20 cellular contexts compared by ENCODE assay signal in genomic region chr10:70139151-70139996, GRCh38. TPM values are rescaled to one million over a fixed set of nuclear protein-coding genes. Genes with fewer than 3 reads are reported as not detected.
DNase-seq lines count a peak whose midpoint lies in the region; ATAC-seq and TF ChIP-seq lines count a peak whose summit lies in the region.
"Had no signal": no experiment of that assay in that cellular context is flagged by ENCODE, and none has a peak within 500 bp of the region (broad histone marks: within the 10 kb centered on the region; RNA-seq: fewer than 3 reads in every experiment).

No MANE protein-coding gene starts in this region.

- H3K27me3 ChIP-seq in H9 (ENCODE audit: insufficient read depth, low read length) (no peaks in the 10 kb centered on the region), endodermal cell (ENCODE audit: control insufficient read depth, insufficient read depth, low read length, poor library complexity, severe bottlenecking) (peaks cover 7% of the 10 kb centered on the region)

- H3K4me1 Mint-ChIP-seq in activated CD8-positive, alpha-beta T cell treated with anti-CD3 and anti-CD28 coated beads for 36 hours (ENCODE audit: low read depth): peaks cover 30% of the 10 kb centered on the region
- peaks cover 17% of the 10 kb centered on the region for H3K4me1 Mint-ChIP-seq in activated CD8-positive, alpha-beta T cell treated with anti-CD3 and anti-CD28 coated beads, Interleukin-2, amount 10 ng/mL, durations not matched to agents 7 days and 5 days (ENCODE audit: low read depth)
- H3K4me1 Mint-ChIP-seq in H9 (peaks cover 8 to 9% of the 10 kb centered on the region in 2 experiments; a peak in 3 of 4 replicates), endodermal cell (peaks cover 10% of the 10 kb centered on the region)
- peaks cover 21 to 30% of the 10 kb centered on the region in 2 donors for H3K4me1 Mint-ChIP-seq in stimulated activated naive B cell treated with anti-CD40 and anti-IgM and Interleukin-4, amounts not matched to agents 10 μg/mL and 1 μg/mL and 100 μg/mL, for 72 hours

- no peaks in the 10 kb centered on the region for H3K9me3 ChIP-seq in H9 (ENCODE audit: control insufficient read depth, low read depth, low read length)
- no peaks in the 10 kb centered on the region for H3K9me3 ChIP-seq in endodermal cell (ENCODE audit: control insufficient read depth, low read length)
- H3K9me3 ChIP-seq: HAP-1 had no signal

- peaks cover 5% of the 10 kb centered on the region for H3K36me3 Mint-ChIP-seq in activated CD8-positive, alpha-beta T cell treated with anti-CD3 and anti-CD28 coated beads for 36 hours (ENCODE audit: low read depth)
- H3K36me3 Mint-ChIP-seq in activated CD8-positive, alpha-beta T cell treated with anti-CD3 and anti-CD28 coated beads, Interleukin-2, amount 10 ng/mL, durations not matched to agents 7 days and 5 days (ENCODE audit: low read depth): peaks cover 10% of the 10 kb centered on the region
- peaks cover 0 to 2% (median 0%) of the 10 kb centered on the region in 3 experiments; a peak in 3 of 7 replicates for H3K36me3 Mint-ChIP-seq in H9 (ENCODE audit: insufficient read depth in 1 of 3, low read depth in 3 of 3)
- H3K36me3 Mint-ChIP-seq in endodermal cell (ENCODE audit: low read depth): peaks cover 2% of the 10 kb centered on the region
- peaks cover 27 to 32% of the 10 kb centered on the region in 2 donors for H3K36me3 Mint-ChIP-seq in stimulated activated naive B cell treated with anti-CD40 and anti-IgM and Interleukin-4, amounts not matched to agents 10 μg/mL and 1 μg/mL and 100 μg/mL, for 72 hours

- H3K56ac ChIP-seq in H9 (ENCODE audit: insufficient read length, low read depth, low read length): no peak overlapping the region

- no peak for TF ChIP-seq CTCF in activated CD8-positive, alpha-beta T cell treated with anti-CD3 and anti-CD28 coated beads for 36 hours (IDR thresholded peaks at IDR 0.05)
- peak; percentile 42; the same call in 2 of the 3 replicates for TF ChIP-seq CTCF in H9 (conservative IDR thresholded peaks at IDR 0.05)
- peak; percentile 41 for TF ChIP-seq CTCF in endodermal cell (conservative IDR thresholded peaks at IDR 0.05)

- no peak overlapping the region for H3K4me3 ChIP-seq in endodermal cell (ENCODE audit: low read length)
- H3K4me3 ChIP-seq: HAP-1, SK-N-MC had no signal

- intact Hi-C loops in activated CD8-positive, alpha-beta T cell treated with anti-CD3 and anti-CD28 coated beads for 36 hours (cut with micrococcal nuclease): no loop called here

- no peak overlapping the region for H3K23ac ChIP-seq in H9 (ENCODE audit: insufficient read length, low read depth, low read length)

- H2BK20ac ChIP-seq in H9 (ENCODE audit: low read depth, low read length, poor library complexity, severe bottlenecking): no peak overlapping the region

- H3K9me3 Mint-ChIP-seq in activated CD8-positive, alpha-beta T cell treated with anti-CD3 and anti-CD28 coated beads for 36 hours: no peaks in the 10 kb centered on the region
- no peaks in the 10 kb centered on the region for H3K9me3 Mint-ChIP-seq in activated CD8-positive, alpha-beta T cell treated with anti-CD3 and anti-CD28 coated beads, Interleukin-2, amount 10 ng/mL, durations not matched to agents 7 days and 5 days (ENCODE audit: insufficient read depth)
- H3K9me3 Mint-ChIP-seq in H9 (no peaks in the 10 kb centered on the region), endodermal cell (no peaks in the 10 kb centered on the region)
- no peaks in the 10 kb centered on the region for H3K9me3 Mint-ChIP-seq in stimulated activated naive B cell treated with anti-CD40 and anti-IgM and Interleukin-4, amounts not matched to agents 10 μg/mL and 1 μg/mL and 100 μg/mL, for 72 hours

- H3T11ph ChIP-seq in H9 (ENCODE audit: low read length): no peak overlapping the region

- no peak overlapping the region for H3K18ac ChIP-seq in H9 (ENCODE audit: insufficient read length, low read depth, low read length)

- H2BK12ac ChIP-seq in H9 (ENCODE audit: insufficient read length, low read depth, low read length): no peak overlapping the region

- no peak overlapping the region for H3K4me3 Mint-ChIP-seq in activated CD8-positive, alpha-beta T cell treated with anti-CD3 and anti-CD28 coated beads for 36 hours
- no peak overlapping the region for H3K4me3 Mint-ChIP-seq in activated CD8-positive, alpha-beta T cell treated with anti-CD3 and anti-CD28 coated beads, Interleukin-2, amount 10 ng/mL, durations not matched to agents 7 days and 5 days
- H3K4me3 Mint-ChIP-seq in H9 (no peak overlapping the region), endodermal cell (no peak overlapping the region)
- no peak overlapping the region for H3K4me3 Mint-ChIP-seq in stimulated activated naive B cell treated with anti-CD40 and anti-IgM and Interleukin-4, amounts not matched to agents 10 μg/mL and 1 μg/mL and 100 μg/mL, for 72 hours

- H3K79me2 ChIP-seq in H9 (ENCODE audit: insufficient read depth, low read length): no peaks in the 10 kb centered on the region

- H3K23me2 ChIP-seq in H9 (ENCODE audit: insufficient read length, low read depth, low read length, poor library complexity, severe bottlenecking): no peaks in the 10 kb centered on the region

- POLR2A ChIA-PET in activated CD8-positive, alpha-beta T cell treated with anti-CD3 and anti-CD28 coated beads for 36 hours (lab: Charles Lee): interaction anchor here (0.7 to 1.0 kb wide), 4 partner anchors 16 to 266 kb away, joined by 3 to 4 read pairs (median 4); no protein-coding TSS in a partner anchor
- POLR2A ChIA-PET in activated CD8-positive, alpha-beta T cell treated with anti-CD3 and anti-CD28 coated beads, Interleukin-2, amount 10 ng/mL, durations not matched to agents 7 days and 5 days (lab: Charles Lee): no interaction called here
- POLR2A ChIA-PET in HEK293T (lab: Yijun Ruan, JAX): interaction anchor here (1.2 kb wide), 1 partner anchor 87 kb away, joined by 3 read pairs; the partner anchor contains the start of gene MACROH2A2

- no peak overlapping the region for H4K91ac ChIP-seq in H9 (ENCODE audit: insufficient read length, low read depth, low read length)

- H3K27me3 Mint-ChIP-seq in activated CD8-positive, alpha-beta T cell treated with anti-CD3 and anti-CD28 coated beads for 36 hours: no peaks in the 10 kb centered on the region
- H3K27me3 Mint-ChIP-seq in activated CD8-positive, alpha-beta T cell treated with anti-CD3 and anti-CD28 coated beads, Interleukin-2, amount 10 ng/mL, durations not matched to agents 7 days and 5 days (ENCODE audit: low read depth): no peaks in the 10 kb centered on the region
- H3K27me3 Mint-ChIP-seq in H9 (ENCODE audit: low read depth): peaks cover 3% of the 10 kb centered on the region
- peaks cover 8% of the 10 kb centered on the region for H3K27me3 Mint-ChIP-seq in endodermal cell (ENCODE audit: insufficient read depth)
- H3K27me3 Mint-ChIP-seq in stimulated activated naive B cell treated with anti-CD40 and anti-IgM and Interleukin-4, amounts not matched to agents 10 μg/mL and 1 μg/mL and 100 μg/mL, for 72 hours: no peaks in the 10 kb centered on the region

- no peak overlapping the region for H3K4ac ChIP-seq in H9 (ENCODE audit: low read depth, low read length)

- H3K9ac ChIP-seq in H9 (ENCODE audit: extremely low read depth, insufficient read length, low read length): no peak overlapping the region
- H3K9ac ChIP-seq in endodermal cell (ENCODE audit: extremely low read depth, low read length, poor library complexity, severe bottlenecking): no peak overlapping the region

- H3K27ac ChIP-seq in H9 (ENCODE audit: insufficient read length, low read depth, low read length): no peak overlapping the region
- no peak overlapping the region for H3K27ac ChIP-seq in endodermal cell (ENCODE audit: low read depth, low read length)
- H3K27ac ChIP-seq: SK-N-MC had no signal

- no peak overlapping the region for H4K5ac ChIP-seq in H9 (ENCODE audit: insufficient read length, low read depth, low read length)

- H3K27ac Mint-ChIP-seq in activated CD8-positive, alpha-beta T cell treated with anti-CD3 and anti-CD28 coated beads for 36 hours: peak overlapping the region; percentile 26
- no peak overlapping the region for H3K27ac Mint-ChIP-seq in activated CD8-positive, alpha-beta T cell treated with anti-CD3 and anti-CD28 coated beads, Interleukin-2, amount 10 ng/mL, durations not matched to agents 7 days and 5 days
- H3K27ac Mint-ChIP-seq in H9 (no peak overlapping the region; a peak in 2 of 7 replicates), endodermal cell (no peak overlapping the region)
- H3K27ac Mint-ChIP-seq in stimulated activated naive B cell treated with anti-CD40 and anti-IgM and Interleukin-4, amounts not matched to agents 10 μg/mL and 1 μg/mL and 100 μg/mL, for 72 hours: peak overlapping the region; percentile 65

- no peak overlapping the region for H2BK15ac ChIP-seq in H9 (ENCODE audit: low read depth, low read length)

- H2BK120ac ChIP-seq in H9 (ENCODE audit: low read depth, low read length, poor library complexity, severe bottlenecking): no peak overlapping the region

- no peak overlapping the region for H2BK5ac ChIP-seq in H9 (ENCODE audit: insufficient read length, low read length)

- H3K36me3 ChIP-seq in endodermal cell (ENCODE audit: control insufficient read depth, insufficient read depth, low read length): no peaks in the 10 kb centered on the region
- H3K36me3 ChIP-seq: HAP-1 had no signal

- no peak overlapping the region for H3K4me2 ChIP-seq in H9 (ENCODE audit: insufficient read depth, insufficient read length, low read length)

- H3K14ac ChIP-seq in H9 (ENCODE audit: insufficient read depth, low read length): no peak overlapping the region

- H4K20me1 ChIP-seq in H9 (ENCODE audit: control insufficient read depth, insufficient read depth, insufficient read length): no peaks in the 10 kb centered on the region

- no peaks in the 10 kb centered on the region for H3K79me1 ChIP-seq in H9 (ENCODE audit: insufficient read depth, low read depth, low read length, poor library complexity, severe bottlenecking)

- DNase-seq in activated CD8-positive, alpha-beta T cell treated with anti-CD3 and anti-CD28 coated beads for 36 hours: no peak
- DNase-seq in activated CD8-positive, alpha-beta T cell treated with anti-CD3 and anti-CD28 coated beads, Interleukin-2, amount 10 ng/mL, durations not matched to agents 7 days and 5 days: no peak
- no peak for DNase-seq in H9
- no peak for DNase-seq in endodermal cell
- no peak for DNase-seq in stimulated activated naive B cell treated with anti-CD40 and anti-IgM and Interleukin-4, amounts not matched to agents 10 μg/mL and 1 μg/mL and 100 μg/mL, for 72 hours
- no peak for DNase-seq in HEK293T (ENCODE audit: extremely low spot score)
- DNase-seq in superior temporal gyrus (ENCODE audit: extremely low spot score): no peak
- DNase-seq in T-helper 2 cell: no peak
- DNase-seq: C1 segment of cervical spinal cord; DMS 273 treated with DMSO at 0.1 percent for 48 hours; MV-4-11; NCI-H1436; NCI-H2029 treated with DMSO at 0.1 percent for 48 hours; NCI-H226; NCI-H526 treated with DMSO at 0.1 percent for 48 hours; NK-92 treated with Interleukin-12 subunit alpha and Interleukin-12 subunit beta, amount 100 ng/mL, for 24 hours; PC-3 had no signal

- CTCF ChIA-PET in activated CD8-positive, alpha-beta T cell treated with anti-CD3 and anti-CD28 coated beads for 36 hours (lab: Charles Lee): interaction anchor here (0.7 to 5.0 kb wide), 3 partner anchors 8 to 82 kb away, joined by 3 to 28 read pairs (median 3); no protein-coding TSS in a partner anchor
- CTCF ChIA-PET in activated CD8-positive, alpha-beta T cell treated with anti-CD3 and anti-CD28 coated beads, Interleukin-2, amount 10 ng/mL, durations not matched to agents 7 days and 5 days (lab: Charles Lee): interaction anchor here (0.9 to 1.9 kb wide), 2 partner anchors 24 to 42 kb away, joined by 4 to 7 read pairs; no protein-coding TSS in a partner anchor
- CTCF ChIA-PET in HEK293T (lab: Yijun Ruan, JAX): interaction anchor here (1.9 kb wide), 1 partner anchor 23 kb away, joined by 6 read pairs; no protein-coding TSS in a partner anchor

- no peak overlapping the region for H4K8ac ChIP-seq in H9 (replicated peaks; ENCODE audit: insufficient read length, low read depth, low read length)

- H3K4me1 ChIP-seq in H9 (ENCODE audit: insufficient read depth, low read length) (no peaks in the 10 kb centered on the region), endodermal cell (ENCODE audit: control insufficient read depth, insufficient read depth, low read length) (no peaks in the 10 kb centered on the region)
- H3K4me1 ChIP-seq: HAP-1 had no signal

- no peak overlapping the region for H2AFZ ChIP-seq in H9 (ENCODE audit: low read length)

- ATAC-seq in activated CD8-positive, alpha-beta T cell treated with anti-CD3 and anti-CD28 coated beads for 36 hours: no peak
- no peak for ATAC-seq in activated CD8-positive, alpha-beta T cell treated with anti-CD3 and anti-CD28 coated beads, Interleukin-2, amount 10 ng/mL, durations not matched to agents 7 days and 5 days
- no peak for ATAC-seq in stimulated activated naive B cell treated with anti-CD40 and anti-IgM and Interleukin-4, amounts not matched to agents 10 μg/mL and 1 μg/mL and 100 μg/mL, for 72 hours (replicated peaks)
- ATAC-seq: PC-3, Right ventricle myocardium inferior had no signal

- no peak overlapping the region for H2AK5ac ChIP-seq in H9 (ENCODE audit: insufficient read length, low read length)

- WGBS in H9 (ENCODE audit: extremely low coverage, insufficient read length, low lambda C conversion rate): no CpG with 5 or more reads among the region's 11 CpGs
- WGBS in endodermal cell (ENCODE audit: insufficient coverage in 1 of 2, insufficient read length in 1 of 2), 2 experiments: 92 to 94% methylated on average over 9 to 11 of the region's 11 CpGs

RNA-seq across cellular contexts. Expression of gene AIFM2, which starts 6.7 kb away (rescaled TPM):
- total RNA-seq in activated CD8-positive, alpha-beta T cell treated with anti-CD3 and anti-CD28 coated beads for 36 hours: 1 to 10 TPM; 6.3 to 8.2 TPM
- total RNA-seq in activated CD8-positive, alpha-beta T cell treated with anti-CD3 and anti-CD28 coated beads, Interleukin-2, amount 10 ng/mL, durations not matched to agents 7 days and 5 days: 1 to 10 TPM; 7.2 to 7.5 TPM
- 4.8 and 5.3 TPM in 2 replicates for total RNA-seq in H9 (2021)
- total RNA-seq in endodermal cell: 1 to 10 TPM; 7.1 to 7.6 TPM
- polyA plus RNA-seq in endodermal cell (2013, experiment 1 of 2): 0.85 TPM
- 1.2 TPM for polyA plus RNA-seq in endodermal cell (2013, experiment 2 of 2)

RNA-seq across cellular contexts. Expression of gene TYSND1, which starts 7.1 kb away (rescaled TPM):
- 10 to 100 TPM; 20.0 to 20.3 TPM for total RNA-seq in activated CD8-positive, alpha-beta T cell treated with anti-CD3 and anti-CD28 coated beads for 36 hours
- 10 to 100 TPM; 12.0 to 13.4 TPM for total RNA-seq in activated CD8-positive, alpha-beta T cell treated with anti-CD3 and anti-CD28 coated beads, Interleukin-2, amount 10 ng/mL, durations not matched to agents 7 days and 5 days
- 12.8 and 13.4 TPM in 2 replicates for total RNA-seq in H9 (2021)
- 10 to 100 TPM; 13.1 to 13.6 TPM for total RNA-seq in endodermal cell
- polyA plus RNA-seq in endodermal cell (2013, experiment 1 of 2): 6.7 TPM
- 6.8 TPM for polyA plus RNA-seq in endodermal cell (2013, experiment 2 of 2)

RNA-seq across cellular contexts. Expression of gene SAR1A, which starts 30.9 kb away (rescaled TPM):
- 100 to 1,000 TPM in 1 of 2 experiments, 10 to 100 TPM in 1; 95.9 to 101 TPM for total RNA-seq in activated CD8-positive, alpha-beta T cell treated with anti-CD3 and anti-CD28 coated beads for 36 hours
- total RNA-seq in activated CD8-positive, alpha-beta T cell treated with anti-CD3 and anti-CD28 coated beads, Interleukin-2, amount 10 ng/mL, durations not matched to agents 7 days and 5 days: 100 to 1,000 TPM; 157 to 160 TPM
- 144 and 153 TPM in 2 replicates for total RNA-seq in H9 (2021)
- 100 to 1,000 TPM; 118 to 125 TPM for total RNA-seq in endodermal cell
- 71.8 TPM for polyA plus RNA-seq in endodermal cell (2013, experiment 1 of 2)
- 67.7 TPM for polyA plus RNA-seq in endodermal cell (2013, experiment 2 of 2)

Comparison
In these comparisons a context has a peak if more than half of its experiments do, and no peak if none do; other contexts are left out.
1. H3K27ac Mint-ChIP-seq: peak in activated CD8-positive, alpha-beta T cell treated with anti-CD3 and anti-CD28 coated beads for 36 hours (single experiment) and stimulated activated naive B cell treated with anti-CD40 and anti-IgM and Interleukin-4, amounts not matched to agents 10 μg/mL and 1 μg/mL and 100 μg/mL, for 72 hours (single experiment); none in activated CD8-positive, alpha-beta T cell treated with anti-CD3 and anti-CD28 coated beads, Interleukin-2, amount 10 ng/mL, durations not matched to agents 7 days and 5 days (single experiment), H9 (0 of 3) and endodermal cell (single experiment).